1 cellular context compared by ENCODE assay signal in genomic region chr5:179908528-179908927, GRCh38.
TF ChIP-seq lines count a peak whose summit lies in the region.

No MANE protein-coding gene starts in this region.

TF ChIP-seq in HepG2, 621 proteins besides CTCF, POLR2A, EP300 and RAD21 (continues in another document):
- TF ChIP-seq ZNF501 (CRISPR knock-in tag; IDR thresholded peaks at IDR 0.05) (0 out of 2 replicates have a peak, but pooled peaks have one; percentile 47), ZNF225 (CRISPR knock-in tag; IDR thresholded peaks at IDR 0.05) (0 out of 2 replicates have a peak, but pooled peaks have one; percentile 32), ZMYM4 (CRISPR knock-in tag; IDR thresholded peaks at IDR 0.05) (0 out of 2 replicates have a peak, but pooled peaks have one; percentile 7), USF2 (IDR thresholded peaks at IDR 0.05; ENCODE audit: low read depth, low read length) (no peak), USF2 (CRISPR knock-in tag; IDR thresholded peaks at IDR 0.05; ENCODE audit: borderline replicate concordance) (no peak), ZBTB4 (CRISPR knock-in tag; IDR thresholded peaks at IDR 0.05; ENCODE audit: borderline replicate concordance) (peak; percentile 68; the same call in 1 of the 2 replicates), ZSCAN25 (CRISPR knock-in tag; IDR thresholded peaks at IDR 0.05) (0 out of 2 replicates have a peak, but pooled peaks have one; percentile 8), STAG1 (CRISPR knock-in tag; IDR thresholded peaks at IDR 0.05) (peak; percentile 77), POLR2AphosphoS5 (IDR thresholded peaks at IDR 0.05; ENCODE audit: low read depth, low read length) (no peak), ZNF777 (CRISPR knock-in tag; IDR thresholded peaks at IDR 0.05) (0 out of 2 replicates have a peak, but pooled peaks have one; percentile 29), PLRG1 (conservative IDR thresholded peaks at IDR 0.05) (no peak), ARID4A (CRISPR knock-in tag; IDR thresholded peaks at IDR 0.05; ENCODE audit: borderline replicate concordance) (0 out of 2 replicates have a peak, but pooled peaks have one; percentile 24), HNRNPLL (IDR thresholded peaks at IDR 0.05; ENCODE audit: low read depth, low read length, poor library complexity, severe bottlenecking) (peak; percentile 79), PPARG (CRISPR knock-in tag; conservative IDR thresholded peaks at IDR 0.05) (no peak), ZBTB38 (CRISPR knock-in tag; IDR thresholded peaks at IDR 0.05) (peak; percentile 66; the same call in 1 of the 2 replicates), ZNF687 (CRISPR knock-in tag; IDR thresholded peaks at IDR 0.05) (peak; percentile 61), ZNF234 (CRISPR knock-in tag; conservative IDR thresholded peaks at IDR 0.05) (no peak), ZNF768 (CRISPR knock-in tag; IDR thresholded peaks at IDR 0.05) (peak; percentile 41; the same call in 1 of the 2 replicates), ZNF83 (CRISPR knock-in tag; IDR thresholded peaks at IDR 0.05; ENCODE audit: borderline replicate concordance) (no peak), ZNF136 (CRISPR knock-in tag; IDR thresholded peaks at IDR 0.05; ENCODE audit: low read depth) (no peak), XRCC5 (optimal IDR thresholded peaks at IDR 0.05; ENCODE audit: low read length) (peak; percentile 74), ZNF275 (CRISPR knock-in tag; IDR thresholded peaks at IDR 0.05; ENCODE audit: borderline replicate concordance) (0 out of 2 replicates have a peak, but pooled peaks have one; percentile 4), EZH2 (conservative IDR thresholded peaks at IDR 0.05; ENCODE audit: low read depth, low read length) (no peak), KDM2A (CRISPR knock-in tag; IDR thresholded peaks at IDR 0.05; ENCODE audit: borderline replicate concordance, low read depth) (0 out of 2 replicates have a peak, but pooled peaks have one; percentile 17), ERF (CRISPR knock-in tag; IDR thresholded peaks at IDR 0.05) (0 out of 2 replicates have a peak, but pooled peaks have one; percentile 5), ZBTB7B (CRISPR knock-in tag; IDR thresholded peaks at IDR 0.05) (peak; percentile 59; the same call in 1 of the 2 replicates), ZBTB33 (CRISPR knock-in tag; IDR thresholded peaks at IDR 0.05) (peak; percentile 93), ZFP91 (CRISPR knock-in tag; IDR thresholded peaks at IDR 0.05; ENCODE audit: borderline replicate concordance) (peak; percentile 62; the same call in 1 of the 2 replicates), HOXA3 (CRISPR knock-in tag; IDR thresholded peaks at IDR 0.05) (peak; percentile 66), ZNF660 (CRISPR knock-in tag; IDR thresholded peaks at IDR 0.05; ENCODE audit: borderline replicate concordance, low read depth) (no peak), ZNF724P (CRISPR knock-in tag; IDR thresholded peaks at IDR 0.05; ENCODE audit: borderline replicate concordance) (no peak), FOXO4 (CRISPR knock-in tag; conservative IDR thresholded peaks at IDR 0.05) (0 out of 2 replicates have a peak, but pooled peaks have one; percentile 65)
